8 cellular contexts compared by ENCODE assay signal in genomic region chr19:47600246-47601179, GRCh38. TPM values are rescaled to one million over a fixed set of nuclear protein-coding genes. Genes with fewer than 3 reads are reported as not detected.
DNase-seq lines count a peak whose midpoint lies in the region; ATAC-seq, FAIRE-seq and TF ChIP-seq lines count a peak whose summit lies in the region.

No MANE protein-coding gene starts in this region.

- peak overlapping the region; percentile 61 for H3K56ac ChIP-seq in H1 (replicated peaks; ENCODE audit: insufficient read length, low read depth, low read length)

- H2BK5ac ChIP-seq in H1 (ENCODE audit: low read depth, low read length) (peak overlapping the region; percentile 32; the same call in 1 of the 2 replicates), mesenchymal stem cell (ENCODE audit: low read depth, low read length, poor library complexity, severe bottlenecking) (no peak overlapping the region)

- H3K4ac ChIP-seq in H1 (replicated peaks; ENCODE audit: insufficient read length, low read depth, low read length): no peak overlapping the region
- H3K4ac ChIP-seq in mesenchymal stem cell (ENCODE audit: low read depth in 1 of 2, low read length in 2 of 2): peak overlapping the region in 1 of 2 experiments; percentile 92

- peak in 1 of 2 experiments; percentile 18; a peak in 1 of 4 replicates for TF ChIP-seq RAD21 in H1 (IDR thresholded peaks at IDR 0.05 in 1 of 2, conservative IDR thresholded peaks at IDR 0.05 in 1 of 2; ENCODE audit: low read depth in 2 of 2, low read length in 2 of 2)

- H3K36me3 ChIP-seq in H1 (ENCODE audit: control insufficient read depth in 2 of 4, insufficient read depth in 4 of 4, low read length in 3 of 4) (no peaks in the 10 kb centered on the region), mesenchymal stem cell (ENCODE audit: control insufficient read depth in 1 of 2, insufficient read depth in 2 of 2, low read depth in 1 of 2, low read length in 2 of 2) (no peaks in the 10 kb centered on the region)

- H3K9ac ChIP-seq in H1 (replicated peaks in 1 of 4; ENCODE audit: extremely low read depth in 1 of 4, low read depth in 3 of 4, low read length in 3 of 4) (peak overlapping the region in 3 of 4 experiments; percentile 38 to 65 (median 52); a peak in 5 of 7 replicates), mesenchymal stem cell (ENCODE audit: low read length) (peak overlapping the region; percentile 91)

- H4K91ac ChIP-seq in H1 (replicated peaks; ENCODE audit: insufficient read length, low read length): peak overlapping the region; percentile 59
- no peak overlapping the region for H4K91ac ChIP-seq in mesenchymal stem cell (ENCODE audit: low read length)

- POLR2A ChIA-PET in H1 (lab: Charles Lee; ENCODE audit: partially characterized antibody): interaction anchor here (1.0 to 5.0 kb wide), 6 partner anchors 8 to 172 kb away, joined by 3 to 57 read pairs (median 11); partner anchors contain the start of gene KPTN

- TF ChIP-seq POLR2A in H1 (IDR thresholded peaks at IDR 0.05; ENCODE audit: control extremely low read depth in 1 of 2, low read depth in 2 of 2, low read length in 2 of 2): peak in 1 of 2 experiments; percentile 92; a peak in 2 of 3 replicates

- no peak for TF ChIP-seq CTCF in H1 (IDR thresholded peaks at IDR 0.05; ENCODE audit: control extremely low read depth in 1 of 3, insufficient read depth in 1 of 3, low read depth in 1 of 3, low read length in 3 of 3)

- ATAC-seq in GM21367 (IDR thresholded peaks at IDR 0.05; ENCODE audit: unreplicated experiment): peak; percentile 91

- peak overlapping the region; percentile 80 for H4K5ac ChIP-seq in H1 (ENCODE audit: insufficient read length, low read depth, low read length)

- 0 out of 2 replicates have a peak overlapping the region, but pooled peaks have one; percentile 24 for H2AFZ ChIP-seq in H1 (ENCODE audit: low read length)
- peak overlapping the region; percentile 36 for H2AFZ ChIP-seq in mesenchymal stem cell (ENCODE audit: low read depth, low read length)

- peak overlapping the region; percentile 61 to 71 (median 65) for H3K4me3 ChIP-seq in H1 (ENCODE audit: extremely low read depth in 1 of 4, insufficient read depth in 2 of 4, low read depth in 3 of 4, low read length in 4 of 4)
- peak overlapping the region; percentile 62 to 85 for H3K4me3 ChIP-seq in mesenchymal stem cell (ENCODE audit: insufficient read depth in 1 of 2, low read depth in 1 of 2, low read length in 2 of 2)

- H4K8ac ChIP-seq in H1 (ENCODE audit: extremely low read depth, insufficient read depth, low read length): peak overlapping the region; percentile 75; the same call in 1 of the 2 replicates
- H4K8ac ChIP-seq in mesenchymal stem cell (ENCODE audit: low read length): peak overlapping the region; percentile 78

- peaks cover 10% of the 10 kb centered on the region; the same call in 1 of the 2 replicates for H3K23me2 ChIP-seq in H1 (ENCODE audit: low read depth, low read length)

- DNase-seq in COR-L47 (lab: John Stamatoyannopoulos, UW) (peak; percentile 99), HT1080 (ENCODE audit: low read depth) (peak; percentile 99), NOMO-1 (lab: John Stamatoyannopoulos, UW; ENCODE audit: unreplicated experiment in 2 of 2) (peak; percentile 98 to 99), H1 (ENCODE audit: low read depth in 1 of 2, low spot score in 2 of 2) (peak; percentile 99), mesenchymal stem cell (peak; percentile 99)
- DNase-seq in activated CD8-positive, alpha-beta memory T cell treated with anti-CD3 and anti-CD28 coated beads for 48 hours (ENCODE audit: low read depth in 2 of 3, low spot score in 2 of 3): peak; percentile 93 to 99 (median 96)
- DNase-seq in stimulated activated CD8-positive, alpha-beta memory T cell treated with anti-CD3 and anti-CD28 coated beads, Interleukin-12 subunit alpha, Interleukin-12 subunit beta, amount 100 ng/mL, for 24 hours (ENCODE audit: extremely low read depth): peak; percentile 100

- no peaks in the 10 kb centered on the region for H3K27me3 ChIP-seq in H1 (replicated peaks in 1 of 4; ENCODE audit: control insufficient read depth in 3 of 4, extremely low read depth in 1 of 4, insufficient read depth in 3 of 4, low read length in 3 of 4)
- peaks cover 0 to 5% of the 10 kb centered on the region in 2 experiments for H3K27me3 ChIP-seq in mesenchymal stem cell (ENCODE audit: control insufficient read depth in 1 of 2, insufficient read depth in 1 of 2, low read length in 2 of 2)

- H3K9me3 ChIP-seq in H1 (ENCODE audit: insufficient read depth in 2 of 2, low read depth in 1 of 2, low read length in 1 of 2) (no peaks in the 10 kb centered on the region), mesenchymal stem cell (ENCODE audit: control insufficient read depth, low read length) (no peaks in the 10 kb centered on the region)

- WGBS in H1 (ENCODE audit: extremely low coverage in 1 of 2, insufficient coverage in 1 of 2, insufficient read length in 1 of 2, insufficient replicate concordance in 2 of 2, low coverage in 1 of 2, low lambda C conversion rate in 2 of 2, missing lambda C conversion rate in 1 of 2), 2 experiments: 14% methylated on average over 53 of the region's 77 CpGs; no CpG with 5 or more reads in 1 of the 2 experiments
- 10% methylated on average over 72 of the region's 77 CpGs for WGBS in mesenchymal stem cell

- H3K14ac ChIP-seq in H1 (ENCODE audit: insufficient read length): no peak overlapping the region
- peak overlapping the region in 1 of 2 experiments; percentile 90 for H3K14ac ChIP-seq in mesenchymal stem cell (ENCODE audit: low read length in 2 of 2)

- TF ChIP-seq EP300 in H1 (IDR thresholded peaks at IDR 0.05; ENCODE audit: borderline replicate concordance in 1 of 2, low read depth in 2 of 2, low read length in 2 of 2): no peak; a peak in 1 of 3 replicates

- H3K23ac ChIP-seq in H1 (ENCODE audit: insufficient read length) (no peak overlapping the region), mesenchymal stem cell (ENCODE audit: low read length in 2 of 2) (no peak overlapping the region)

- H3K4me1 ChIP-seq in H1 (replicated peaks in 1 of 4; ENCODE audit: control insufficient read depth in 3 of 4, insufficient read depth in 4 of 4, low read length in 3 of 4) (peaks cover 0 to 6% (median 4%) of the 10 kb centered on the region in 4 experiments; a peak in 6 of 7 replicates), mesenchymal stem cell (ENCODE audit: control insufficient read depth, insufficient read depth, low read depth, low read length) (peaks cover 5% of the 10 kb centered on the region)

- no peak overlapping the region; the same call in 1 of the 2 replicates for H2BK12ac ChIP-seq in H1 (ENCODE audit: low read depth, low read length)
- no peak overlapping the region for H2BK12ac ChIP-seq in mesenchymal stem cell (ENCODE audit: low read length in 2 of 2)

- CTCF ChIA-PET in H1 (lab: Charles Lee; ENCODE audit: partially characterized antibody): interaction anchor here (0.8 to 2.6 kb wide), 12 partner anchors 8 to 354 kb away, joined by 3 to 7 read pairs (median 3); partner anchors contain the start of gene BICRA

- FAIRE-seq in H1 (lab: Jason Lieb, UNC): no peak

- H3K79me2 ChIP-seq in H1 (ENCODE audit: control insufficient read depth in 1 of 2, insufficient read depth in 2 of 2, low read length in 2 of 2): no peaks in the 10 kb centered on the region

- no peak overlapping the region for H2BK20ac ChIP-seq in H1 (ENCODE audit: low read length)

- H3K79me1 ChIP-seq in H1 (ENCODE audit: low read depth, low read length) (no peaks in the 10 kb centered on the region), mesenchymal stem cell (replicated peaks; ENCODE audit: low read length, poor library complexity, severe bottlenecking) (no peaks in the 10 kb centered on the region)

- H2BK15ac ChIP-seq in H1 (ENCODE audit: low read length) (no peak overlapping the region), mesenchymal stem cell (ENCODE audit: low read depth, poor library complexity, severe bottlenecking) (peak overlapping the region; percentile 63)

- no peaks in the 10 kb centered on the region for H4K20me1 ChIP-seq in H1 (replicated peaks in 1 of 2; ENCODE audit: control insufficient read depth in 1 of 2, insufficient read depth in 2 of 2, low read length in 2 of 2)

- no peak overlapping the region for H2AK5ac ChIP-seq in H1 (ENCODE audit: low read depth, low read length)
- no peak overlapping the region for H2AK5ac ChIP-seq in mesenchymal stem cell (ENCODE audit: low read length, severe bottlenecking)

- H3K27ac ChIP-seq in H1 (ENCODE audit: low read depth, low read length) (peak overlapping the region; percentile 50; the same call in 1 of the 2 replicates), mesenchymal stem cell (ENCODE audit: low read length, poor library complexity, severe bottlenecking) (peak overlapping the region; percentile 77)

- H2BK120ac ChIP-seq in H1 (replicated peaks; ENCODE audit: low read depth, low read length): no peak overlapping the region
- peak overlapping the region; percentile 27 for H2BK120ac ChIP-seq in mesenchymal stem cell (ENCODE audit: low read depth, low read length)

- H3K4me2 ChIP-seq in H1 (ENCODE audit: insufficient read depth in 1 of 2, low read depth in 2 of 2, low read length in 2 of 2) (peak overlapping the region; percentile 78 to 81), mesenchymal stem cell (ENCODE audit: low read length, poor library complexity, severe bottlenecking) (peak overlapping the region; percentile 96)

- H3K18ac ChIP-seq in H1 (ENCODE audit: extremely low read depth, low read length) (0 out of 2 replicates have a peak overlapping the region, but pooled peaks have one; percentile 60), mesenchymal stem cell (ENCODE audit: low read depth in 1 of 2, low read length in 2 of 2) (peak overlapping the region; percentile 28 to 73)

RNA-seq across cellular contexts. Expression of gene BICRA, which starts 8.4 kb away (rescaled TPM):
- total RNA-seq in HT1080 (2014; rRNA removed; shearing (Covaris generic)): 0.68 and 2.3 TPM in 2 replicates
- polyA plus RNA-seq in HT1080 (2015; cell fraction: cytosol; rRNA removed): 4.1 and 6.6 TPM in 2 replicates
- 9.0 and 9.2 TPM in 2 replicates for polyA plus RNA-seq in HT1080 (2015; cell fraction: nucleus; rRNA removed)
- 29.2 and 30.0 TPM in 2 replicates for total RNA-seq in H1 (2021; fragmentation: NEBNext Ultra II Directional; extraction: Animal tissue kit (Norgen Biotek cat#: 25700))
- polyA plus RNA-seq in H1 (2011; rRNA removed): 1.5 and 3.8 TPM in 2 replicates
- 2.8 TPM for polyA plus RNA-seq in H1 (2011; cell fraction: cytosol; rRNA removed)
- 6.5 TPM for polyA plus RNA-seq in H1 (2011; cell fraction: nucleus; rRNA removed)
- polyA plus RNA-seq in H1 (2012, experiment 1 of 2): 18.9 to 23.4 TPM (median 22.8 TPM) in 4 replicates
- 15.5 TPM for polyA plus RNA-seq in H1 (2012, experiment 2 of 2)
- polyA plus RNA-seq in H1 (2013, experiment 1 of 2): 11.9 TPM
- 11.1 TPM for polyA plus RNA-seq in H1 (2013, experiment 2 of 2)
- polyA minus RNA-seq in H1 (2011; rRNA and poly(A)+ RNA removed): 5.0 and 6.5 TPM in 2 replicates
- polyA minus RNA-seq in H1 (2011; cell fraction: cytosol; rRNA and poly(A)+ RNA removed): 10.6 TPM
- 11.7 TPM for polyA minus RNA-seq in H1 (2011; cell fraction: nucleus; rRNA and poly(A)+ RNA removed)
- polyA plus RNA-seq in mesenchymal stem cell (2013, experiment 1 of 2): 7.9 TPM
- polyA plus RNA-seq in mesenchymal stem cell (2013, experiment 2 of 2): 7.3 TPM

RNA-seq across cellular contexts. Expression of gene ZNF541, which starts 27.6 kb away (rescaled TPM):
- total RNA-seq in HT1080 (2014; rRNA removed; shearing (Covaris generic)): not detected in 2 replicates
- not detected in 2 replicates for polyA plus RNA-seq in HT1080 (2015; cell fraction: cytosol; rRNA removed)
- polyA plus RNA-seq in HT1080 (2015; cell fraction: nucleus; rRNA removed): not detected in 2 replicates
- total RNA-seq in H1 (2021; fragmentation: NEBNext Ultra II Directional; extraction: Animal tissue kit (Norgen Biotek cat#: 25700)): 0.50 TPM in 1 of 2 replicates, not detected in the other
- polyA plus RNA-seq in H1 (2011; rRNA removed): 0.05 and 0.11 TPM in 2 replicates
- 0.06 TPM for polyA plus RNA-seq in H1 (2011; cell fraction: cytosol; rRNA removed)
- polyA plus RNA-seq in H1 (2011; cell fraction: nucleus; rRNA removed): 0.16 TPM
- polyA plus RNA-seq in H1 (2012, experiment 1 of 2): 0.06 TPM in 1 of 4 replicates, not detected in the others
- 0.04 TPM for polyA plus RNA-seq in H1 (2012, experiment 2 of 2)
- polyA plus RNA-seq in H1 (2013, experiment 1 of 2): 0.12 TPM
- polyA plus RNA-seq in H1 (2013, experiment 2 of 2): 0.06 TPM
- not detected in 2 replicates for polyA minus RNA-seq in H1 (2011; rRNA and poly(A)+ RNA removed)
- polyA minus RNA-seq in H1 (2011; cell fraction: cytosol; rRNA and poly(A)+ RNA removed): not detected
- not detected for polyA minus RNA-seq in H1 (2011; cell fraction: nucleus; rRNA and poly(A)+ RNA removed)
- polyA plus RNA-seq in mesenchymal stem cell (2013, experiment 1 of 2): 0.03 TPM
- 0.04 TPM for polyA plus RNA-seq in mesenchymal stem cell (2013, experiment 2 of 2)

Comparison
In these comparisons a context has a peak if more than half of its experiments do, and no peak if none do; other contexts are left out.
1. Peak in every context shown above with its lines: DNase-seq, ATAC-seq, H3K4me3 ChIP-seq and H3K27ac ChIP-seq.